Comparison of ENCODE assay signal across 11 cellular contexts in the genomic region with DNA sequence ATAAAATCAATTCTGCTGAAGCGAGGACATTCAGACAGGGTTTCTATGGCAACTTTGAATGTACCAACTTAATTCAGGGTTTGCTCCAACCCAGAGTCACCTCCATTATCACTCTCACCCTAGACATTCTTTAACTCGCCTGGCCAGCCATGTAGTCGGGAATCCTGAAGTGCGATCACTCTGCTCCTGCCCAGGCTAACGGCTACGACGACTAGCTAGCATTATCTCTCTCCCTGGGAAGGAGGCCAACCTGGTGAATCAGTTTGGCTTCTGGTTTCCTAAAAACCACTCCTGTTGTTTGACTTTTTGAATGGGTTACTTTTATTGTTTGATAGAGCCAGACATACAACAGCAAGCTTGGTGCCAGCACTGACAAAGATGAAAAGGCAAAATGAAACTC. TPM values are rescaled to one million over a fixed set of nuclear protein-coding genes. Genes with fewer than 3 reads are reported as not detected.
DNase-seq lines count a peak whose midpoint lies in the region; ATAC-seq and TF ChIP-seq lines count a peak whose summit lies in the region.
"Had no signal": no experiment of that assay in that cellular context is flagged by ENCODE, and none has a peak within 500 bp of the region (broad histone marks: within the 10 kb centered on the region; RNA-seq: fewer than 3 reads in every experiment).

No MANE protein-coding gene starts in this region.

- no peaks in the 10 kb centered on the region for H3K9me3 Mint-ChIP-seq in CD8-positive, alpha-beta memory T cell
- H3K9me3 Mint-ChIP-seq: activated naive CD8-positive, alpha-beta T cell treated with anti-CD3 and anti-CD28 coated beads for 36 hours; natural killer cell had no signal

- TF ChIP-seq CTCF in omental fat pad (IDR thresholded peaks at IDR 0.05) = no peak

- peaks cover 9% of the 10 kb centered on the region for H3K27me3 Mint-ChIP-seq in T-helper 17 cell
- H3K27me3 Mint-ChIP-seq in CD8-positive, alpha-beta memory T cell = peaks cover 2 to 21% of the 10 kb centered on the region in 2 donors
- H3K27me3 Mint-ChIP-seq: activated naive CD8-positive, alpha-beta T cell treated with anti-CD3 and anti-CD28 coated beads for 36 hours had no signal

- POLR2A ChIA-PET in CD8-positive, alpha-beta memory T cell (lab: Charles Lee) = no interaction called here

- H3K4me1 Mint-ChIP-seq in T-helper 17 cell = peaks cover 3% of the 10 kb centered on the region
- H3K4me1 Mint-ChIP-seq in CD8-positive, alpha-beta memory T cell = no peaks in the 10 kb centered on the region
- H3K4me1 Mint-ChIP-seq: natural killer cell had no signal

- no peak overlapping the region for H3K27ac Mint-ChIP-seq in T-helper 17 cell
- no peak overlapping the region for H3K27ac Mint-ChIP-seq in CD8-positive, alpha-beta memory T cell
- H3K27ac Mint-ChIP-seq: activated naive CD8-positive, alpha-beta T cell treated with anti-CD3 and anti-CD28 coated beads for 36 hours; natural killer cell had no signal

- H3K4me3 Mint-ChIP-seq in T-helper 17 cell = no peak overlapping the region
- H3K4me3 Mint-ChIP-seq in CD8-positive, alpha-beta memory T cell = no peak overlapping the region
- H3K4me3 Mint-ChIP-seq: activated naive CD8-positive, alpha-beta T cell treated with anti-CD3 and anti-CD28 coated beads for 36 hours; natural killer cell had no signal

- H3K4me3 ChIP-seq in CD8-positive, alpha-beta memory T cell (ENCODE audit: low read length) = no peak overlapping the region

- no peaks in the 10 kb centered on the region for H3K36me3 ChIP-seq in CD8-positive, alpha-beta memory T cell (ENCODE audit: insufficient read depth, low read length)

- no peaks in the 10 kb centered on the region for H3K4me1 ChIP-seq in CD8-positive, alpha-beta memory T cell (ENCODE audit: insufficient read depth, low read length)

- CTCF ChIA-PET in CD8-positive, alpha-beta memory T cell (lab: Charles Lee) = interaction anchor here (1.6 kb wide), 1 partner anchor 8 kb away, joined by 3 read pairs; no protein-coding TSS in a partner anchor

- H3K36me3 Mint-ChIP-seq in T-helper 17 cell (ENCODE audit: low read depth) = no peaks in the 10 kb centered on the region
- H3K36me3 Mint-ChIP-seq in CD8-positive, alpha-beta memory T cell = no peaks in the 10 kb centered on the region
- H3K36me3 Mint-ChIP-seq: activated naive CD8-positive, alpha-beta T cell treated with anti-CD3 and anti-CD28 coated beads for 36 hours; natural killer cell had no signal

- DNase-seq in GM03348 (ENCODE audit: low spot score) (peak; percentile 56), NCI-H2227 treated with DMSO at 0.1 percent for 48 hours (lab: John Stamatoyannopoulos, UW) (peak; percentile 36), fibroblast of gingiva (ENCODE audit: low read depth) (peak; percentile 40), omental fat pad (ENCODE audit: low spot score) (no peak), T-helper 17 cell (no peak), activated gamma-delta T cell treated with Interleukin-2 at 50 U/mL for 16 hours (no peak)
- no peak for DNase-seq in activated CD4-positive, alpha-beta T cell treated with anti-CD3 and anti-CD28 coated beads for 48 hours
- DNase-seq in CD8-positive, alpha-beta memory T cell = no peak
- DNase-seq: activated CD4-positive, alpha-beta T cell treated with anti-CD3 and anti-CD28 coated beads for 1 hour; activated naive CD8-positive, alpha-beta T cell treated with anti-CD3 and anti-CD28 coated beads for 36 hours; natural killer cell had no signal

- no peaks in the 10 kb centered on the region for H3K9me3 ChIP-seq in T-helper 17 cell (ENCODE audit: control insufficient read depth, low read length, poor library complexity, severe bottlenecking)
- H3K9me3 ChIP-seq in CD8-positive, alpha-beta memory T cell (ENCODE audit: low read length) = no peaks in the 10 kb centered on the region

- ATAC-seq in omental fat pad (ENCODE audit: low FRiP score) (peak; percentile 24), T-helper 17 cell (no peak)
- ATAC-seq: natural killer cell had no signal

- no peak overlapping the region for H3K27ac ChIP-seq in CD8-positive, alpha-beta memory T cell (ENCODE audit: low read depth, low read length)

- no peaks in the 10 kb centered on the region for H3K27me3 ChIP-seq in CD8-positive, alpha-beta memory T cell (ENCODE audit: insufficient read depth, low read length, poor library complexity, severe bottlenecking)

RNA-seq across cellular contexts. Expression of a gene that starts 38.9 kb away (rescaled TPM):
- total RNA-seq in omental fat pad (10 to 100 TPM in 2 of 4 donors, 1 to 10 TPM in 2; 7.0 to 24.7 (median 10.6) TPM), T-helper 17 cell (10 to 100 TPM; 26.3 to 29.1 TPM)
- total RNA-seq in CD8-positive, alpha-beta memory T cell = 1 to 10 TPM; 9.1 to 9.9 TPM
- 1.5 TPM for polyA plus RNA-seq in CD8-positive, alpha-beta memory T cell

Comparison
In these comparisons a context has a peak if more than half of its experiments do, and no peak if none do; other contexts are left out.
1. DNase-seq: peak in GM03348 (single experiment), NCI-H2227 treated with DMSO at 0.1 percent for 48 hours (single experiment) and fibroblast of gingiva (single experiment); none in omental fat pad (single experiment), activated CD4-positive, alpha-beta T cell treated with anti-CD3 and anti-CD28 coated beads for 48 hours (single experiment), T-helper 17 cell (0 of 3), activated gamma-delta T cell treated with Interleukin-2 at 50 U/mL for 16 hours (single experiment) and CD8-positive, alpha-beta memory T cell (0 of 5).